In genomic region chr18:820591-821170, GRCh38 we compare ENCODE assay signal across 1 cellular context.
TF ChIP-seq lines count a peak whose summit lies in the region.

No MANE protein-coding gene starts in this region.

TF ChIP-seq in K562, 482 proteins besides CTCF, POLR2A, EP300 and RAD21:
- TF ChIP-seq CHD7 (IDR thresholded peaks at IDR 0.05; ENCODE audit: low read depth, low read length) (no peak), PML (IDR thresholded peaks at IDR 0.05; ENCODE audit: low read length) (no peak), TSC22D4 (tag; IDR thresholded peaks at IDR 0.05) (no peak), ZNF79 (CRISPR knock-in tag; IDR thresholded peaks at IDR 0.05; ENCODE audit: low read depth) (no peak), POLR3G (IDR thresholded peaks at IDR 0.05; ENCODE audit: extremely low read depth, insufficient read length, insufficient replicate concordance) (no peak)
